10 cellular contexts compared by ENCODE assay signal in the genomic region with DNA sequence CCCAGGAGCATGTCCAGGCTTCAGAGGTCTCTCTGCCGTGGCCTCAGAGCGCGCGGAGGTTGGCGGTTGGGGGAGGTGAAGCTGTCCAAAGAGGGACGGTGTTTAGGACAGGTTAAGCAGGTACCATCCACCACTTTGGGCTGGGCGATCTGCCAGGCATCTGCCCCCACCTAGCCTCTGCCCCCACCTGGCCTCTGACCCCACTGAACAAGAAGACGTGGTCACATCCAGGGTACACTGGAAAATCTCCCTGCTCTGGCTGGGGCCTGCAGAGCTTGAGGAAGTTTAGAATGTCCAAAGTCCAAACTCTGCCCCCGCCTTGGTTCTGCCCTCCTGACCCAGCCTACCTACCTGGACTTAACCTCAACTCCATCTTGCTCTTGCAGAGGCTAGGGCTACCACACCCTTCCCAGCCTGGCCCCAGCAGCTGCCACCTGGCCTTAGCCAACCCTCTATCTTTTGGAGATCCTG. TPM values are rescaled to one million over a fixed set of nuclear protein-coding genes. Genes with fewer than 3 reads are reported as not detected.
DNase-seq lines count a peak whose midpoint lies in the region; ATAC-seq and TF ChIP-seq lines count a peak whose summit lies in the region.
"Had no signal": no experiment of that assay in that cellular context is flagged by ENCODE, and none has a peak within 500 bp of the region (broad histone marks: within the 10 kb centered on the region; RNA-seq: fewer than 3 reads in every experiment).

No MANE protein-coding gene starts in this region.

- CTCF ChIA-PET in activated CD8-positive, alpha-beta T cell treated with anti-CD3 and anti-CD28 coated beads, Interleukin-2, amount 10 ng/mL, durations not matched to agents 7 days and 5 days (lab: Charles Lee), result interaction anchor here (1.8 to 4.6 kb wide), 6 partner anchors 10 to 37 kb away, joined by 5 to 30 read pairs (median 13); a partner anchor contains a TSS

- no peak overlapping the region for H3K9ac ChIP-seq in iPS-15b (ENCODE audit: low read depth, low read length)

- peaks cover 22% of the 10 kb centered on the region for H3K4me1 Mint-ChIP-seq in activated CD8-positive, alpha-beta T cell treated with anti-CD3 and anti-CD28 coated beads, Interleukin-2, amount 10 ng/mL, durations not matched to agents 7 days and 5 days (ENCODE audit: low read depth)

- H3K36me3 Mint-ChIP-seq in activated CD8-positive, alpha-beta T cell treated with anti-CD3 and anti-CD28 coated beads, Interleukin-2, amount 10 ng/mL, durations not matched to agents 7 days and 5 days (ENCODE audit: low read depth), result no peaks in the 10 kb centered on the region

- H3K4me3 Mint-ChIP-seq in activated CD8-positive, alpha-beta T cell treated with anti-CD3 and anti-CD28 coated beads, Interleukin-2, amount 10 ng/mL, durations not matched to agents 7 days and 5 days, result peak overlapping the region; percentile 32

- H3K27ac ChIP-seq in skin epidermis, result peak overlapping the region in 12 of 21 experiments; percentile 40 to 94 (median 87)
- H3K27ac ChIP-seq: cardiac muscle cell had no signal

- POLR2A ChIA-PET in activated CD8-positive, alpha-beta T cell treated with anti-CD3 and anti-CD28 coated beads, Interleukin-2, amount 10 ng/mL, durations not matched to agents 7 days and 5 days (lab: Charles Lee), result no interaction called here

- H3K27me3 ChIP-seq in iPS-15b (ENCODE audit: control insufficient read depth, insufficient read depth, low read length), result peaks cover 13% of the 10 kb centered on the region
- H3K27me3 ChIP-seq: cardiac muscle cell had no signal

- H3K27ac Mint-ChIP-seq in activated CD8-positive, alpha-beta T cell treated with anti-CD3 and anti-CD28 coated beads, Interleukin-2, amount 10 ng/mL, durations not matched to agents 7 days and 5 days, result peak overlapping the region; percentile 30

- no peak for TF ChIP-seq CTCF in HFF-Myc (IDR thresholded peaks at IDR 0.05; ENCODE audit: low read depth, low read length, missing control alignments)

- H3K9me3 ChIP-seq in iPS-15b (ENCODE audit: control insufficient read depth, insufficient read depth, low read length), result no peaks in the 10 kb centered on the region

- in situ Hi-C loops in G401 (cut with HindIII; ENCODE audit: low sequenced_read_pairs), result no loop called here

- H3K36me3 ChIP-seq in iPS-15b (ENCODE audit: control insufficient read depth, insufficient read depth, low read length), result no peaks in the 10 kb centered on the region
- H3K36me3 ChIP-seq: cardiac muscle cell had no signal

- H3K4me3 ChIP-seq in HFF-Myc (replicated peaks; ENCODE audit: low read depth, low read length), result peak overlapping the region; percentile 72
- H3K4me3 ChIP-seq in iPS-15b (ENCODE audit: low read depth, low read length), result peak overlapping the region; percentile 87
- H3K4me3 ChIP-seq in skin epidermis, result peak overlapping the region in 5 of 7 experiments; percentile 62 to 83 (median 78)

- peaks cover 11% of the 10 kb centered on the region for H3K4me1 ChIP-seq in iPS-15b (ENCODE audit: control insufficient read depth, insufficient read depth, low read length)

- ATAC-seq in activated CD8-positive, alpha-beta T cell treated with anti-CD3 and anti-CD28 coated beads, Interleukin-2, amount 10 ng/mL, durations not matched to agents 7 days and 5 days, result no peak
- ATAC-seq in GM21360 (IDR thresholded peaks at IDR 0.05; ENCODE audit: unreplicated experiment), result no peak
- ATAC-seq in GM21526 (IDR thresholded peaks at IDR 0.05; ENCODE audit: low FRiP score, unreplicated experiment), result no peak

- DNase-seq in HFF-Myc (ENCODE audit: extremely low read depth, low read depth) (no peak), G401 (ENCODE audit: low spot score) (no peak), NCI-H1105 (lab: John Stamatoyannopoulos, UW) (no peak)
- DNase-seq in activated CD8-positive, alpha-beta T cell treated with anti-CD3 and anti-CD28 coated beads, Interleukin-2, amount 10 ng/mL, durations not matched to agents 7 days and 5 days, result no peak
- DNase-seq: OCI-M1 had no signal

- no peaks in the 10 kb centered on the region for H3K27me3 Mint-ChIP-seq in activated CD8-positive, alpha-beta T cell treated with anti-CD3 and anti-CD28 coated beads, Interleukin-2, amount 10 ng/mL, durations not matched to agents 7 days and 5 days (ENCODE audit: low read depth)

- H3K9me3 Mint-ChIP-seq in activated CD8-positive, alpha-beta T cell treated with anti-CD3 and anti-CD28 coated beads, Interleukin-2, amount 10 ng/mL, durations not matched to agents 7 days and 5 days (ENCODE audit: insufficient read depth), result no peaks in the 10 kb centered on the region

RNA-seq across cellular contexts. Expression of a gene that starts 1.6 kb away (rescaled TPM):
- total RNA-seq in activated CD8-positive, alpha-beta T cell treated with anti-CD3 and anti-CD28 coated beads, Interleukin-2, amount 10 ng/mL, durations not matched to agents 7 days and 5 days, result 1 to 10 TPM; 7.9 to 8.7 TPM
- total RNA-seq in G401 (2014; rRNA removed; shearing (Covaris generic)), result 12.2 and 14.5 TPM in 2 replicates

RNA-seq across cellular contexts. Expression of a gene that starts 37.6 kb away (rescaled TPM):
- 10 to 100 TPM; 18.1 to 21.2 TPM for total RNA-seq in activated CD8-positive, alpha-beta T cell treated with anti-CD3 and anti-CD28 coated beads, Interleukin-2, amount 10 ng/mL, durations not matched to agents 7 days and 5 days
- 40.3 and 112 TPM in 2 replicates for total RNA-seq in G401 (2014; rRNA removed; shearing (Covaris generic))
